In genomic region chr9:136152543-136152866, GRCh38 we compare ENCODE assay signal across 28 cellular contexts. TPM values are rescaled to one million over a fixed set of nuclear protein-coding genes. Genes with fewer than 3 reads are reported as not detected.
DNase-seq lines count a peak whose midpoint lies in the region; ATAC-seq, FAIRE-seq and TF ChIP-seq lines count a peak whose summit lies in the region.
"Had no signal": no experiment of that assay in that cellular context is flagged by ENCODE, and none has a peak within 500 bp of the region (broad histone marks: within the 10 kb centered on the region; RNA-seq: fewer than 3 reads in every experiment).

No MANE protein-coding gene starts in this region.

- no peaks in the 10 kb centered on the region for H4K20me1 ChIP-seq in HepG2 (ENCODE audit: insufficient read depth, low read length)

- H2AFZ ChIP-seq in HepG2 (ENCODE audit: low read length) = no peak overlapping the region

- no peaks in the 10 kb centered on the region for H3K36me3 Mint-ChIP-seq in stimulated activated naive B cell treated with anti-CD40 and anti-IgM and Interleukin-4, amounts not matched to agents 10 μg/mL and 1 μg/mL and 100 μg/mL, for 72 hours
- H3K36me3 Mint-ChIP-seq: CD14-positive monocyte; CD8-positive, alpha-beta memory T cell; IgD-negative memory B cell had no signal

- H3K27me3 ChIP-seq in HepG2 (ENCODE audit: control insufficient read depth in 1 of 2, insufficient read depth in 2 of 2, low read length in 2 of 2) = peaks cover 10 to 60% of the 10 kb centered on the region in 2 experiments; a peak in 4 of 5 replicates
- no peaks in the 10 kb centered on the region for H3K27me3 ChIP-seq in right lobe of liver
- no peaks in the 10 kb centered on the region for H3K27me3 ChIP-seq in Panc1 (ENCODE audit: control insufficient read depth, insufficient read depth, low read length)
- H3K27me3 ChIP-seq in bronchial epithelial cell (ENCODE audit: control insufficient read depth, insufficient read depth, low read length) = peaks cover 4% of the 10 kb centered on the region

- no peak for TF ChIP-seq POLR2A in HepG2 (IDR thresholded peaks at IDR 0.05; ENCODE audit: insufficient read depth in 1 of 2, low read depth in 2 of 2, low read length in 2 of 2)
- TF ChIP-seq POLR2A in right lobe of liver (IDR thresholded peaks at IDR 0.05) = no peak

- H3K9ac ChIP-seq in HepG2 (ENCODE audit: insufficient read depth, low read depth, low read length) = no peak overlapping the region
- H3K9ac ChIP-seq: KMS-11 had no signal

- peak; percentile 31; the same call in 2 of the 3 replicates for ATAC-seq in HepG2
- ATAC-seq in right lobe of liver = no peak
- ATAC-seq in Panc1 = peak; percentile 36; the same call in 1 of the 2 replicates
- ATAC-seq in stimulated activated naive B cell treated with anti-CD40 and anti-IgM and Interleukin-4, amounts not matched to agents 10 μg/mL and 1 μg/mL and 100 μg/mL, for 72 hours (replicated peaks) = peak in 1 of 2 donors; percentile 12
- ATAC-seq: SK-N-SH treated with all-trans-retinoic acid at 6 μM for 48 hours had no signal

- H3K27ac ChIP-seq in HepG2 (ENCODE audit: extremely low read length, insufficient read depth, low read length) = no peak overlapping the region
- no peak overlapping the region for H3K27ac ChIP-seq in right lobe of liver
- H3K27ac ChIP-seq in Panc1 (ENCODE audit: low read length) = no peak overlapping the region
- H3K27ac ChIP-seq: KMS-11, SJCRH30 had no signal

- TF ChIP-seq EP300 in HepG2 (IDR thresholded peaks at IDR 0.05; ENCODE audit: low read depth in 2 of 2, low read length in 2 of 2) (no peak), HepG2 (CRISPR knock-in tag; IDR thresholded peaks at IDR 0.05; ENCODE audit: borderline replicate concordance) (no peak)

- FAIRE-seq in HepG2 (lab: Jason Lieb, UNC) = no peak
- peak; percentile 32 for FAIRE-seq in bronchial epithelial cell (lab: Jason Lieb, UNC)
- FAIRE-seq: GM12891, RCC 7860 had no signal

- TF ChIP-seq CTCF in HepG2 (CRISPR knock-in tag; IDR thresholded peaks at IDR 0.05) (no peak; the same call in 1 of the 2 replicates), right lobe of liver (IDR thresholded peaks at IDR 0.05) (no peak), Panc1 (IDR thresholded peaks at IDR 0.05) (no peak), bronchial epithelial cell (IDR thresholded peaks at IDR 0.05; ENCODE audit: insufficient read depth, low read length, severe bottlenecking) (no peak)

- no peaks in the 10 kb centered on the region for H3K9me3 ChIP-seq in HepG2 (ENCODE audit: low read length)
- no peaks in the 10 kb centered on the region for H3K9me3 ChIP-seq in right lobe of liver
- no peaks in the 10 kb centered on the region for H3K9me3 ChIP-seq in Panc1 (ENCODE audit: control insufficient read depth, insufficient read depth, low read depth, low read length)

- H3K36me3 ChIP-seq in HepG2 (replicated peaks in 1 of 2; ENCODE audit: control insufficient read depth in 1 of 2, insufficient read depth in 2 of 2, low read length in 2 of 2) (no peaks in the 10 kb centered on the region), right lobe of liver (no peaks in the 10 kb centered on the region), Panc1 (ENCODE audit: control insufficient read depth, insufficient read depth, low read length) (no peaks in the 10 kb centered on the region), bronchial epithelial cell (ENCODE audit: control insufficient read depth, insufficient read depth, low read length) (no peaks in the 10 kb centered on the region)
- H3K36me3 ChIP-seq: SJCRH30 had no signal

- BruUV-seq in HepG2 (replicated peaks; lab: Mats Ljungman, UMichigan) = no TSS peak
- BruUV-seq in Panc1 (replicated peaks; lab: Mats Ljungman, UMichigan) = no TSS peak

- H3K4me2 ChIP-seq in HepG2 (ENCODE audit: low read depth, low read length) = no peak overlapping the region
- H3K4me2 ChIP-seq: KMS-11 had no signal

- H3K9me3 Mint-ChIP-seq in stimulated activated naive B cell treated with anti-CD40 and anti-IgM and Interleukin-4, amounts not matched to agents 10 μg/mL and 1 μg/mL and 100 μg/mL, for 72 hours = no peaks in the 10 kb centered on the region
- H3K9me3 Mint-ChIP-seq: CD8-positive, alpha-beta memory T cell; IgD-negative memory B cell had no signal

- CTCF ChIA-PET in HepG2 (lab: Yijun Ruan, JAX; ENCODE audit: low intra/inter-chr PET ratio, low total read pairs) = no interaction called here
- CTCF ChIA-PET in Panc1 (lab: Charles Lee) = no interaction called here

- peak overlapping the region; percentile 37 for H3K27ac Mint-ChIP-seq in stimulated activated naive B cell treated with anti-CD40 and anti-IgM and Interleukin-4, amounts not matched to agents 10 μg/mL and 1 μg/mL and 100 μg/mL, for 72 hours
- H3K27ac Mint-ChIP-seq: B cell; CD14-positive monocyte; CD8-positive, alpha-beta memory T cell; IgD-negative memory B cell had no signal

- H3K4me1 ChIP-seq in HepG2 (ENCODE audit: insufficient read depth, low read length) (peaks cover 11% of the 10 kb centered on the region), right lobe of liver (no peaks in the 10 kb centered on the region), Panc1 (ENCODE audit: control insufficient read depth, insufficient read depth, low read length) (no peaks in the 10 kb centered on the region)

- intact Hi-C loops in HepG2 (cut with micrococcal nuclease; ENCODE audit: unreplicated experiment) = no loop called here
- intact Hi-C loops in right lobe of liver (cut with DNase I) = no loop called here
- intact Hi-C loops in Panc1 (cut with micrococcal nuclease; ENCODE audit: unreplicated experiment) = no loop called here

- H3K27me3 Mint-ChIP-seq in stimulated activated naive B cell treated with anti-CD40 and anti-IgM and Interleukin-4, amounts not matched to agents 10 μg/mL and 1 μg/mL and 100 μg/mL, for 72 hours = peaks cover 23 to 34% of the 10 kb centered on the region in 2 donors

- H3K4me1 Mint-ChIP-seq in stimulated activated naive B cell treated with anti-CD40 and anti-IgM and Interleukin-4, amounts not matched to agents 10 μg/mL and 1 μg/mL and 100 μg/mL, for 72 hours = no peaks in the 10 kb centered on the region
- H3K4me1 Mint-ChIP-seq: B cell; CD14-positive monocyte; CD8-positive, alpha-beta memory T cell had no signal

- WGBS in HepG2 (ENCODE audit: low lambda C conversion rate) = 2% methylated on average over 3 of the region's 4 CpGs
- 60% methylated on average over 2 of the region's 4 CpGs for WGBS in right lobe of liver (ENCODE audit: insufficient coverage, low coverage, low lambda C conversion rate, missing lambda C conversion rate)

- POLR2A ChIA-PET in HepG2 (lab: Yijun Ruan, JAX) (no interaction called here), Panc1 (lab: Charles Lee) (no interaction called here)

- H3K4me3 ChIP-seq in HepG2 (replicated peaks in 1 of 3; ENCODE audit: insufficient read depth in 1 of 3, low read depth in 2 of 3, low read length in 3 of 3) = no peak overlapping the region
- no peak overlapping the region for H3K4me3 ChIP-seq in right lobe of liver
- no peak overlapping the region for H3K4me3 ChIP-seq in Panc1 (ENCODE audit: low read depth in 2 of 2, low read length in 2 of 2)
- no peak overlapping the region for H3K4me3 ChIP-seq in bronchial epithelial cell (ENCODE audit: low read depth, low read length)
- H3K4me3 ChIP-seq: SJCRH30 had no signal

- H3K4me3 Mint-ChIP-seq in stimulated activated naive B cell treated with anti-CD40 and anti-IgM and Interleukin-4, amounts not matched to agents 10 μg/mL and 1 μg/mL and 100 μg/mL, for 72 hours = no peak overlapping the region
- H3K4me3 Mint-ChIP-seq: B cell; CD14-positive monocyte; CD8-positive, alpha-beta memory T cell; IgD-negative memory B cell had no signal

- H3K79me2 ChIP-seq in HepG2 (ENCODE audit: insufficient read depth, low read length) = no peaks in the 10 kb centered on the region

- DNase-seq in HepG2 (ENCODE audit: low spot score) = no peak
- no peak for DNase-seq in right lobe of liver
- DNase-seq in Panc1 (ENCODE audit: low read depth, low spot score) = no peak
- no peak for DNase-seq in bronchial epithelial cell (ENCODE audit: low read depth)
- no peak for DNase-seq in stimulated activated naive B cell treated with anti-CD40 and anti-IgM and Interleukin-4, amounts not matched to agents 10 μg/mL and 1 μg/mL and 100 μg/mL, for 72 hours
- DNase-seq in NOMO-1 (lab: John Stamatoyannopoulos, UW; ENCODE audit: unreplicated experiment in 2 of 2) = no peak
- DNase-seq in retina = no peak
- DNase-seq in NCI-H1417 (lab: John Stamatoyannopoulos, UW) = no peak
- DNase-seq: CD8-positive, alpha-beta memory T cell; DMS79 treated with DMSO at 0.1 percent for 48 hours; GF-D8; H7; MM.1S; NCI-H1694; NCI-H2029 treated with DMSO at 0.1 percent for 48 hours; NCI-H446 treated with DMSO at 0.1 percent for 48 hours; NCI-H526; NCI-H82; NK-92 treated with Interleukin-12 subunit alpha and Interleukin-12 subunit beta, amount 100 ng/mL, for 24 hours; OCI-M1; SJCRH30 had no signal

- in situ Hi-C loops in HepG2 (cut with HindIII; ENCODE audit: extremely low pct_ligation_motif_present, low pct_unique_long_range_greater_than_20kb) = no loop called here
- in situ Hi-C loops in Panc1 (cut with HindIII; ENCODE audit: low pct_unique_long_range_greater_than_20kb, low sequenced_read_pairs) = no loop called here

- TF ChIP-seq RAD21 in HepG2 (CRISPR knock-in tag; IDR thresholded peaks at IDR 0.05) = no peak

RNA-seq across cellular contexts. Expression of gene TMEM250, which starts 33.8 kb away (rescaled TPM):
- total RNA-seq in HepG2 (2016; rRNA removed; fragmentation: Illumina TruSeq; extraction: Trizol) (12.0 and 13.9 TPM in 2 replicates), right lobe of liver (10 to 100 TPM; 12.4 to 29.7 (median 15.4) TPM), Panc1 (2021; ENCODE audit: unreplicated experiment) (34.0 TPM), bronchial epithelial cell (67.9 and 78.2 TPM in 2 replicates)
- 7.7 and 7.9 TPM in 2 replicates for total RNA-seq in HepG2 (2016; cell fraction: cytosol; rRNA removed; fragmentation: Illumina TruSeq; extraction: Trizol; ENCODE audit: low read depth)
- total RNA-seq in HepG2 (2016; cell fraction: insoluble cytoplasmic fraction; rRNA removed; fragmentation: Illumina TruSeq; extraction: Trizol) = 9.6 and 13.9 TPM in 2 replicates
- 17.8 and 22.1 TPM in 2 replicates for total RNA-seq in HepG2 (2016; cell fraction: membrane; rRNA removed; fragmentation: Illumina TruSeq; extraction: Trizol)
- total RNA-seq in HepG2 (2016; cell fraction: nucleus; rRNA removed; fragmentation: Illumina TruSeq; extraction: Trizol) = 10.1 and 11.0 TPM in 2 replicates
- polyA plus RNA-seq in HepG2 (2011; rRNA removed) = 5.5 and 7.1 TPM in 2 replicates
- 7.1 and 10.4 TPM in 2 replicates for polyA plus RNA-seq in HepG2 (2011; cell fraction: cytosol; rRNA removed)
- 9.4 and 12.5 TPM in 2 replicates for polyA plus RNA-seq in HepG2 (2011; cell fraction: nucleus; rRNA removed)
- polyA plus RNA-seq in HepG2 (2012) = 6.0 and 9.5 TPM in 2 replicates
- polyA plus RNA-seq in HepG2 (2016; cell fraction: cytosol; fragmentation: Illumina TruSeq; extraction: Trizol; ENCODE audit: low read depth) = 6.4 and 8.1 TPM in 2 replicates
- polyA plus RNA-seq in HepG2 (2016; cell fraction: insoluble cytoplasmic fraction; fragmentation: Illumina TruSeq; extraction: Trizol; ENCODE audit: low read depth) = 14.5 and 15.8 TPM in 2 replicates
- 14.9 and 17.1 TPM in 2 replicates for polyA plus RNA-seq in HepG2 (2016; cell fraction: membrane; fragmentation: Illumina TruSeq; extraction: Trizol; ENCODE audit: low read depth)
- polyA plus RNA-seq in HepG2 (2016; cell fraction: nucleus; fragmentation: Illumina TruSeq; extraction: Trizol; ENCODE audit: insufficient read depth, low read depth) = 14.9 and 17.4 TPM in 2 replicates
- polyA minus RNA-seq in HepG2 (2011; rRNA and poly(A)+ RNA removed; ENCODE audit: low replicate concordance) = 18.3 and 50.6 TPM in 2 replicates
- 7.9 and 8.8 TPM in 2 replicates for polyA minus RNA-seq in HepG2 (2011; cell fraction: cytosol; rRNA and poly(A)+ RNA removed)
- 4.7 and 8.0 TPM in 2 replicates for polyA minus RNA-seq in HepG2 (2011; cell fraction: nucleus; rRNA and poly(A)+ RNA removed)
- polyA plus RNA-seq in Panc1 (2012; ENCODE audit: insufficient read length) = 41.1 TPM

RNA-seq across cellular contexts. Expression of gene LHX3, which starts 52.4 kb away (rescaled TPM):
- total RNA-seq in HepG2 (2016; rRNA removed; fragmentation: Illumina TruSeq; extraction: Trizol) (not detected in 2 replicates), right lobe of liver (not detected), Panc1 (2021; ENCODE audit: unreplicated experiment) (0.13 TPM), bronchial epithelial cell (not detected in 2 replicates)
- not detected in 2 replicates for total RNA-seq in HepG2 (2016; cell fraction: cytosol; rRNA removed; fragmentation: Illumina TruSeq; extraction: Trizol; ENCODE audit: low read depth)
- not detected in 2 replicates for total RNA-seq in HepG2 (2016; cell fraction: insoluble cytoplasmic fraction; rRNA removed; fragmentation: Illumina TruSeq; extraction: Trizol)
- total RNA-seq in HepG2 (2016; cell fraction: membrane; rRNA removed; fragmentation: Illumina TruSeq; extraction: Trizol) = not detected in 2 replicates
- total RNA-seq in HepG2 (2016; cell fraction: nucleus; rRNA removed; fragmentation: Illumina TruSeq; extraction: Trizol) = not detected in 2 replicates
- polyA plus RNA-seq in HepG2 (2011; rRNA removed) = not detected in 2 replicates
- not detected in 2 replicates for polyA plus RNA-seq in HepG2 (2011; cell fraction: cytosol; rRNA removed)
- polyA plus RNA-seq in HepG2 (2011; cell fraction: nucleus; rRNA removed) = 0.03 TPM in 1 of 2 replicates, not detected in the other
- not detected in 2 replicates for polyA plus RNA-seq in HepG2 (2012)
- polyA plus RNA-seq in HepG2 (2016; cell fraction: cytosol; fragmentation: Illumina TruSeq; extraction: Trizol; ENCODE audit: low read depth) = not detected in 2 replicates
- not detected in 2 replicates for polyA plus RNA-seq in HepG2 (2016; cell fraction: insoluble cytoplasmic fraction; fragmentation: Illumina TruSeq; extraction: Trizol; ENCODE audit: low read depth)
- polyA plus RNA-seq in HepG2 (2016; cell fraction: membrane; fragmentation: Illumina TruSeq; extraction: Trizol; ENCODE audit: low read depth) = not detected in 2 replicates
- not detected in 2 replicates for polyA plus RNA-seq in HepG2 (2016; cell fraction: nucleus; fragmentation: Illumina TruSeq; extraction: Trizol; ENCODE audit: insufficient read depth, low read depth)
- polyA minus RNA-seq in HepG2 (2011; rRNA and poly(A)+ RNA removed; ENCODE audit: low replicate concordance) = 0.05 TPM in 1 of 2 replicates, not detected in the other
- polyA minus RNA-seq in HepG2 (2011; cell fraction: cytosol; rRNA and poly(A)+ RNA removed) = not detected in 2 replicates
- 0.13 TPM in 1 of 2 replicates, not detected in the other for polyA minus RNA-seq in HepG2 (2011; cell fraction: nucleus; rRNA and poly(A)+ RNA removed)
- polyA plus RNA-seq in Panc1 (2012; ENCODE audit: insufficient read length) = 0.08 TPM
- total RNA-seq: CD8-positive, alpha-beta memory T cell; SJCRH30 had no signal
- polyA plus RNA-seq: CD14-positive monocyte; CD8-positive, alpha-beta memory T cell; IgD-negative memory B cell had no signal

RNA-seq across cellular contexts. Expression of gene NACC2, which starts 57.4 kb away (rescaled TPM):
- total RNA-seq in HepG2 (2016; rRNA removed; fragmentation: Illumina TruSeq; extraction: Trizol) (10.5 and 12.3 TPM in 2 replicates), right lobe of liver (10 to 100 TPM; 10.9 to 25.8 (median 13.8) TPM), Panc1 (2021; ENCODE audit: unreplicated experiment) (62.0 TPM), bronchial epithelial cell (7.6 and 14.0 TPM in 2 replicates)
- total RNA-seq in HepG2 (2016; cell fraction: cytosol; rRNA removed; fragmentation: Illumina TruSeq; extraction: Trizol; ENCODE audit: low read depth) = 2.1 and 2.2 TPM in 2 replicates
- 9.0 and 12.3 TPM in 2 replicates for total RNA-seq in HepG2 (2016; cell fraction: insoluble cytoplasmic fraction; rRNA removed; fragmentation: Illumina TruSeq; extraction: Trizol)
- total RNA-seq in HepG2 (2016; cell fraction: membrane; rRNA removed; fragmentation: Illumina TruSeq; extraction: Trizol) = 5.3 TPM in 2 replicates
- total RNA-seq in HepG2 (2016; cell fraction: nucleus; rRNA removed; fragmentation: Illumina TruSeq; extraction: Trizol) = 8.0 and 9.6 TPM in 2 replicates
- polyA plus RNA-seq in HepG2 (2011; rRNA removed) = 5.9 and 6.3 TPM in 2 replicates
- 4.1 and 5.8 TPM in 2 replicates for polyA plus RNA-seq in HepG2 (2011; cell fraction: cytosol; rRNA removed)
- 28.9 and 40.8 TPM in 2 replicates for polyA plus RNA-seq in HepG2 (2011; cell fraction: nucleus; rRNA removed)
- polyA plus RNA-seq in HepG2 (2012) = 6.2 and 7.1 TPM in 2 replicates
- polyA plus RNA-seq in HepG2 (2016; cell fraction: cytosol; fragmentation: Illumina TruSeq; extraction: Trizol; ENCODE audit: low read depth) = 0.80 TPM in 2 replicates
- polyA plus RNA-seq in HepG2 (2016; cell fraction: insoluble cytoplasmic fraction; fragmentation: Illumina TruSeq; extraction: Trizol; ENCODE audit: low read depth) = 8.9 and 10.6 TPM in 2 replicates
- polyA plus RNA-seq in HepG2 (2016; cell fraction: membrane; fragmentation: Illumina TruSeq; extraction: Trizol; ENCODE audit: low read depth) = 2.4 and 2.5 TPM in 2 replicates
- 15.3 and 15.7 TPM in 2 replicates for polyA plus RNA-seq in HepG2 (2016; cell fraction: nucleus; fragmentation: Illumina TruSeq; extraction: Trizol; ENCODE audit: insufficient read depth, low read depth)
- polyA minus RNA-seq in HepG2 (2011; rRNA and poly(A)+ RNA removed; ENCODE audit: low replicate concordance) = 14.5 and 16.4 TPM in 2 replicates
- polyA minus RNA-seq in HepG2 (2011; cell fraction: cytosol; rRNA and poly(A)+ RNA removed) = 9.2 and 9.6 TPM in 2 replicates
- 10.6 and 13.4 TPM in 2 replicates for polyA minus RNA-seq in HepG2 (2011; cell fraction: nucleus; rRNA and poly(A)+ RNA removed)
- 46.2 TPM for polyA plus RNA-seq in Panc1 (2012; ENCODE audit: insufficient read length)

Comparison
In these comparisons a context has a peak if more than half of its experiments do, and no peak if none do; other contexts are left out.
1. ATAC-seq: peak in HepG2 (single experiment) and Panc1 (single experiment); none in right lobe of liver (0 of 4).